ENCODE assay signal across 22 cellular contexts in genomic region chr5:158170534-158170933, GRCh38.
"Had no signal": no experiment of that assay in that cellular context is flagged by ENCODE, and none has a peak within 500 bp of the region (broad histone marks: within the 10 kb centered on the region; RNA-seq: fewer than 3 reads in every experiment).

No MANE protein-coding gene starts in this region.

- ATAC-seq: left lobe of liver; stimulated activated naive CD8-positive, alpha-beta T cell treated with anti-CD3 and anti-CD28 coated beads, Interleukin-15, amount 100 ng/mL, for 72 hours had no signal

- H3K4me1 ChIP-seq: uterus had no signal

- H3K9me3 Mint-ChIP-seq: endodermal cell; nephron; stimulated activated naive B cell treated with anti-CD40 and anti-IgM and Interleukin-4, amounts not matched to agents 10 μg/mL and 1 μg/mL and 100 μg/mL, for 72 hours; stimulated activated naive CD8-positive, alpha-beta T cell treated with anti-CD3 and anti-CD28 coated beads, Interleukin-15, amount 100 ng/mL, for 72 hours had no signal

- H3K36me3 Mint-ChIP-seq: stimulated activated naive B cell treated with anti-CD40 and anti-IgM and Interleukin-4, amounts not matched to agents 10 μg/mL and 1 μg/mL and 100 μg/mL, for 72 hours had no signal

- DNase-seq: cerebellar nuclear complex; effector CD4-positive, alpha-beta T cell; endodermal cell; foreskin melanocyte; head of caudate nucleus; hippocampal formation; mammary epithelial cell; occipital lobe; posterior cingulate gyrus; sigmoid colon; stimulated activated CD4-positive, alpha-beta T cell treated with anti-CD3 and anti-CD28 coated beads, Interleukin-2, amount 100 ng/mL, for 24 hours; stimulated activated CD4-positive, alpha-beta T cell treated with anti-CD3 and anti-CD28 coated beads, Interleukin-4, amount 100 ng/mL, for 4 hours; stimulated activated naive B cell treated with anti-CD40 and anti-IgM and Interleukin-4, amounts not matched to agents 10 μg/mL and 1 μg/mL and 100 μg/mL, for 72 hours; stimulated activated naive CD8-positive, alpha-beta T cell treated with anti-CD3 and anti-CD28 coated beads, Interleukin-15, amount 100 ng/mL, for 72 hours; substantia nigra; upper lobe of left lung; uterus had no signal

- H3K4me3 Mint-ChIP-seq: endodermal cell; nephron; stimulated activated naive B cell treated with anti-CD40 and anti-IgM and Interleukin-4, amounts not matched to agents 10 μg/mL and 1 μg/mL and 100 μg/mL, for 72 hours; stimulated activated naive CD8-positive, alpha-beta T cell treated with anti-CD3 and anti-CD28 coated beads, Interleukin-15, amount 100 ng/mL, for 72 hours had no signal

- H3K36me3 ChIP-seq: right atrium auricular region, sigmoid colon, upper lobe of left lung, uterus had no signal

- H3K4me3 ChIP-seq: right atrium auricular region, sigmoid colon, skin epidermis, upper lobe of left lung, uterus had no signal

- H3K9me3 ChIP-seq: right atrium auricular region, sigmoid colon, upper lobe of left lung, uterus had no signal

- FAIRE-seq: colon had no signal

- H3K27ac ChIP-seq: right atrium auricular region, sigmoid colon, skin epidermis, upper lobe of left lung, uterus had no signal

- H3K27ac Mint-ChIP-seq: endodermal cell; nephron; stimulated activated naive B cell treated with anti-CD40 and anti-IgM and Interleukin-4, amounts not matched to agents 10 μg/mL and 1 μg/mL and 100 μg/mL, for 72 hours; stimulated activated naive CD8-positive, alpha-beta T cell treated with anti-CD3 and anti-CD28 coated beads, Interleukin-15, amount 100 ng/mL, for 72 hours had no signal

- H3K27me3 ChIP-seq: right atrium auricular region, sigmoid colon, upper lobe of left lung, uterus had no signal
